10 cellular contexts compared by ENCODE assay signal in genomic region chrX:71111851-71112468, GRCh38. TPM values are rescaled to one million over a fixed set of nuclear protein-coding genes. Genes with fewer than 3 reads are reported as not detected.
DNase-seq lines count a peak whose midpoint lies in the region; ATAC-seq, FAIRE-seq and TF ChIP-seq lines count a peak whose summit lies in the region.
"Had no signal": no experiment of that assay in that cellular context is flagged by ENCODE, and none has a peak within 500 bp of the region (broad histone marks: within the 10 kb centered on the region; RNA-seq: fewer than 3 reads in every experiment).

No MANE protein-coding gene starts in this region.

- TF ChIP-seq POLR2A in GM12891 (IDR thresholded peaks at IDR 0.05; ENCODE audit: low read depth, low read length): no peak

- ATAC-seq in HG03135 (IDR thresholded peaks at IDR 0.05; ENCODE audit: unreplicated experiment) (peak; percentile 26), HG03520 (IDR thresholded peaks at IDR 0.05; ENCODE audit: unreplicated experiment) (no peak), omental fat pad (ENCODE audit: low FRiP score) (no peak)

- no peak for TF ChIP-seq CTCF in omental fat pad (IDR thresholded peaks at IDR 0.05)

- peaks cover 48% of the 10 kb centered on the region for H3K36me3 Mint-ChIP-seq in activated T-cell treated with anti-CD3 and anti-CD28 coated beads, Interleukin-2, amount 50 U/mL, for 24 hours (ENCODE audit: low read depth)
- peaks cover 45% of the 10 kb centered on the region for H3K36me3 Mint-ChIP-seq in activated T-helper 2 cell treated with anti-CD3 and anti-CD28 coated beads, Interferon-gamma antibody, Interleukin-2, Interleukin-4, amounts not matched to agents 10 μg/mL and 5 μg/mL and 100 μg/mL, durations not matched to agents 14 hours and 24 hours and 36 hours (ENCODE audit: low read depth)

- peak overlapping the region; percentile 53 for H3K4me3 ChIP-seq in thymus (ENCODE audit: low read length)

- no peak for FAIRE-seq in GM12891 (lab: Jason Lieb, UNC)

- H3K9me3 ChIP-seq in thymus (ENCODE audit: control insufficient read depth): no peaks in the 10 kb centered on the region

- peak overlapping the region; percentile 86 for H3K27ac ChIP-seq in thymus (ENCODE audit: low read depth)

- no peaks in the 10 kb centered on the region for H3K27me3 ChIP-seq in thymus (ENCODE audit: control insufficient read depth, insufficient read depth)

- peaks cover 46% of the 10 kb centered on the region for H3K4me1 Mint-ChIP-seq in activated T-cell treated with anti-CD3 and anti-CD28 coated beads, Interleukin-2, amount 50 U/mL, for 24 hours (ENCODE audit: low read depth)
- peaks cover 35% of the 10 kb centered on the region for H3K4me1 Mint-ChIP-seq in activated T-helper 2 cell treated with anti-CD3 and anti-CD28 coated beads, Interferon-gamma antibody, Interleukin-2, Interleukin-4, amounts not matched to agents 10 μg/mL and 5 μg/mL and 100 μg/mL, durations not matched to agents 14 hours and 24 hours and 36 hours (ENCODE audit: low read depth)

- H3K4me1 ChIP-seq in thymus (ENCODE audit: control insufficient read depth, insufficient read depth, low read length): peaks cover 4% of the 10 kb centered on the region

- peaks cover 7% of the 10 kb centered on the region for H3K36me3 ChIP-seq in thymus (ENCODE audit: control insufficient read depth, insufficient read depth)

- no peak for DNase-seq in activated T-cell treated with anti-CD3 and anti-CD28 coated beads, Interleukin-2, amount 50 U/mL, for 24 hours
- DNase-seq in activated T-cell treated with anti-CD3 and anti-CD28 coated beads for 4 hours (no peak), GM12891 (ENCODE audit: insufficient read length, low spot score) (no peak), omental fat pad (ENCODE audit: low spot score) (no peak)
- no peak for DNase-seq in activated T-helper 2 cell treated with anti-CD3 and anti-CD28 coated beads, Interferon-gamma antibody, Interleukin-2, Interleukin-4, amounts not matched to agents 10 μg/mL and 5 μg/mL and 100 μg/mL, durations not matched to agents 14 hours and 24 hours and 36 hours (ENCODE audit: low spot score)
- DNase-seq: NCI-H1105 had no signal

- WGBS in thymus: 17% methylated on average over 6 of the region's 6 CpGs

- peak overlapping the region; percentile 97 for H3K27ac Mint-ChIP-seq in activated T-cell treated with anti-CD3 and anti-CD28 coated beads, Interleukin-2, amount 50 U/mL, for 24 hours
- peak overlapping the region; percentile 95 for H3K27ac Mint-ChIP-seq in activated T-helper 2 cell treated with anti-CD3 and anti-CD28 coated beads, Interferon-gamma antibody, Interleukin-2, Interleukin-4, amounts not matched to agents 10 μg/mL and 5 μg/mL and 100 μg/mL, durations not matched to agents 14 hours and 24 hours and 36 hours

- H3K27me3 Mint-ChIP-seq in activated T-cell treated with anti-CD3 and anti-CD28 coated beads, Interleukin-2, amount 50 U/mL, for 24 hours: peaks cover 5% of the 10 kb centered on the region
- no peaks in the 10 kb centered on the region for H3K27me3 Mint-ChIP-seq in activated T-helper 2 cell treated with anti-CD3 and anti-CD28 coated beads, Interferon-gamma antibody, Interleukin-2, Interleukin-4, amounts not matched to agents 10 μg/mL and 5 μg/mL and 100 μg/mL, durations not matched to agents 14 hours and 24 hours and 36 hours (ENCODE audit: low read depth)

- peak overlapping the region; percentile 94 for H3K4me3 Mint-ChIP-seq in activated T-cell treated with anti-CD3 and anti-CD28 coated beads, Interleukin-2, amount 50 U/mL, for 24 hours
- peak overlapping the region; percentile 100 for H3K4me3 Mint-ChIP-seq in activated T-helper 2 cell treated with anti-CD3 and anti-CD28 coated beads, Interferon-gamma antibody, Interleukin-2, Interleukin-4, amounts not matched to agents 10 μg/mL and 5 μg/mL and 100 μg/mL, durations not matched to agents 14 hours and 24 hours and 36 hours (ENCODE audit: low read depth)

- H3K9me3 Mint-ChIP-seq in activated T-cell treated with anti-CD3 and anti-CD28 coated beads, Interleukin-2, amount 50 U/mL, for 24 hours: no peaks in the 10 kb centered on the region
- no peaks in the 10 kb centered on the region for H3K9me3 Mint-ChIP-seq in activated T-helper 2 cell treated with anti-CD3 and anti-CD28 coated beads, Interferon-gamma antibody, Interleukin-2, Interleukin-4, amounts not matched to agents 10 μg/mL and 5 μg/mL and 100 μg/mL, durations not matched to agents 14 hours and 24 hours and 36 hours

- intact Hi-C loops in activated T-helper 2 cell treated with anti-CD3 and anti-CD28 coated beads, Interferon-gamma antibody, Interleukin-2, Interleukin-4, amounts not matched to agents 10 μg/mL and 5 μg/mL and 100 μg/mL, durations not matched to agents 14 hours and 24 hours and 36 hours (cut with micrococcal nuclease): loop anchor here (1.0 to 10.0 kb wide), 5 partner anchors 9 to 253 kb away; partner anchors contain the start of genes NONO, SNX12 and TAF1

TF ChIP-seq in GM12891, 5 proteins besides CTCF, POLR2A, EP300 and RAD21:
- TF ChIP-seq TAF1 (IDR thresholded peaks at IDR 0.05; ENCODE audit: low read depth, low read length): no peak
- TF ChIP-seq POLR2AphosphoS5 (IDR thresholded peaks at IDR 0.05; ENCODE audit: low read depth, low read length): no peak
- TF ChIP-seq SPI1 (IDR thresholded peaks at IDR 0.05; ENCODE audit: low read depth, low read length): no peak
- no peak for TF ChIP-seq PAX5 (IDR thresholded peaks at IDR 0.05; ENCODE audit: insufficient read depth, low read length, severe bottlenecking)
- TF ChIP-seq POU2F2 (IDR thresholded peaks at IDR 0.05; ENCODE audit: low read depth, low read length): no peak

RNA-seq across cellular contexts. Expression of gene IL2RG, which starts 0.6 kb away (rescaled TPM):
- 358 and 366 TPM in 2 replicates for total RNA-seq in activated T-helper 2 cell treated with anti-CD3 and anti-CD28 coated beads, Interferon-gamma antibody, Interleukin-2, Interleukin-4, amounts not matched to agents 10 μg/mL and 5 μg/mL and 100 μg/mL, durations not matched to agents 14 hours and 24 hours and 36 hours
- polyA plus RNA-seq in thymus: 197 TPM
- polyA plus RNA-seq in GM12891 (2012; ENCODE audit: low read depth, missing spikeins): 243 TPM
- 10 to 100 TPM in 3 of 4 donors, 1 to 10 TPM in 1; 8.3 to 30.9 (median 15.6) TPM for total RNA-seq in omental fat pad

RNA-seq across cellular contexts. Expression of gene CXorf65, which starts 5.4 kb away (rescaled TPM):
- total RNA-seq in activated T-helper 2 cell treated with anti-CD3 and anti-CD28 coated beads, Interferon-gamma antibody, Interleukin-2, Interleukin-4, amounts not matched to agents 10 μg/mL and 5 μg/mL and 100 μg/mL, durations not matched to agents 14 hours and 24 hours and 36 hours: 22.7 and 26.3 TPM in 2 replicates
- polyA plus RNA-seq in thymus: 40.8 TPM
- polyA plus RNA-seq in GM12891 (2012; ENCODE audit: low read depth, missing spikeins): 4.8 TPM
- not detected for total RNA-seq in omental fat pad
- polyA plus RNA-seq: BJ had no signal

RNA-seq across cellular contexts. Expression of gene MED12, which starts 6.4 kb away (rescaled TPM):
- total RNA-seq in activated T-helper 2 cell treated with anti-CD3 and anti-CD28 coated beads, Interferon-gamma antibody, Interleukin-2, Interleukin-4, amounts not matched to agents 10 μg/mL and 5 μg/mL and 100 μg/mL, durations not matched to agents 14 hours and 24 hours and 36 hours: 71.1 and 71.3 TPM in 2 replicates
- polyA plus RNA-seq in thymus: 9.3 TPM
- 21.0 TPM for polyA plus RNA-seq in GM12891 (2012; ENCODE audit: low read depth, missing spikeins)
- 10 to 100 TPM; 29.0 to 74.4 (median 36.0) TPM for total RNA-seq in omental fat pad

RNA-seq across cellular contexts. Expression of gene FOXO4, which starts 16.3 kb away (rescaled TPM):
- 10.6 and 11.6 TPM in 2 replicates for total RNA-seq in activated T-helper 2 cell treated with anti-CD3 and anti-CD28 coated beads, Interferon-gamma antibody, Interleukin-2, Interleukin-4, amounts not matched to agents 10 μg/mL and 5 μg/mL and 100 μg/mL, durations not matched to agents 14 hours and 24 hours and 36 hours
- polyA plus RNA-seq in thymus: 12.3 TPM
- 2.4 TPM for polyA plus RNA-seq in GM12891 (2012; ENCODE audit: low read depth, missing spikeins)
- total RNA-seq in omental fat pad: 10 to 100 TPM; 13.8 to 23.8 (median 20.1) TPM

RNA-seq across cellular contexts. Expression of gene NLGN3, which starts 32.7 kb away (rescaled TPM):
- 0.78 and 0.94 TPM in 2 replicates for total RNA-seq in activated T-helper 2 cell treated with anti-CD3 and anti-CD28 coated beads, Interferon-gamma antibody, Interleukin-2, Interleukin-4, amounts not matched to agents 10 μg/mL and 5 μg/mL and 100 μg/mL, durations not matched to agents 14 hours and 24 hours and 36 hours
- polyA plus RNA-seq in thymus: 1.5 TPM
- polyA plus RNA-seq in GM12891 (2012; ENCODE audit: low read depth, missing spikeins): 0.37 TPM
- total RNA-seq in omental fat pad: 1 to 10 TPM in 2 of 4 donors, under 1 TPM in 2; 0.25 to 1.7 (median 0.87) TPM

Comparison
In these comparisons a context has a peak if more than half of its experiments do, and no peak if none do; other contexts are left out.
1. RNA of gene IL2RG, which starts 0.6 kb away (total RNA-seq): 358 to 366 TPM in activated T-helper 2 cell treated with anti-CD3 and anti-CD28 coated beads, Interferon-gamma antibody, Interleukin-2, Interleukin-4, amounts not matched to agents 10 μg/mL and 5 μg/mL and 100 μg/mL, durations not matched to agents 14 hours and 24 hours and 36 hours; 8.3 to 30.9 TPM in omental fat pad; every median in the first group is over 10 times any median in the second.